In the genomic region with DNA sequence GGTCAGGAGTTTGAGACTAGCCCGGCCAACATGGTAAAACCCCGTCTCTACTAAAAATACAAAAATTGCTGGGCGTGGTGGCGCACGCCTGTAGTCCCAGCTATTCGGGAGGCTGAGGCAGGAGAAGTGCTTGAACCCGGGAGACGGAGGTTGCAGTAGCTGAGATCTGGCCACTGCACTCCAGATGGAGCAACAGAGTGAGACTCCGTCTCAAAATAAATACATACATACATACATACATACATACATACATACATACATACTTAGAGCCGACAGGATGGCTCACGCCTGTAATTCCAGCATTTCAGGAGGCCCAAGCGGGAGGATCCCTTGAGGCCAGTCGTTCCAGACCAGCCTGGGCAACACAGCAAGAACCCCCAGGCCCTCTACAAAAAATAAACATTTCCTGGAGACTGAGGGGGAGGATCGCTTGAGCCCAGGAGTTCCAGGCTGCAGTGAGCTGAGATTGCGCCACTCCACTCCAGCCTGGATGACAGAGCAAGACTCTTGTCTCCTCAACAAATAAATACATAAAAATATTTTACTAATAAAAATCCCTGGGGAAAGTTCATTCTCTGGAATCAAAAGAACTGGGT, we compare ENCODE assay signal across 1 cellular context.
TF ChIP-seq lines count a peak whose summit lies in the region.

No MANE protein-coding gene starts in this region.

TF ChIP-seq in SK-N-SH treated with all-trans-retinoic acid at 6 μM for 48 hours, 23 proteins besides CTCF, POLR2A, EP300 and RAD21 (continued from another document):
- TF ChIP-seq TCF4 (CRISPR knock-in tag; IDR thresholded peaks at IDR 0.05; ENCODE audit: borderline replicate concordance), result no peak
- no peak for TF ChIP-seq ZFP30 (CRISPR knock-in tag; IDR thresholded peaks at IDR 0.05)
- TF ChIP-seq PPARA (CRISPR knock-in tag; IDR thresholded peaks at IDR 0.05; ENCODE audit: borderline replicate concordance), result no peak
TF ChIP-seq in SK-N-SH treated with all-trans-retinoic acid at 6 μM for 48 hours: peak in this region for 0.
